ENCODE assay signal across 9 cellular contexts in genomic region chr1:246632584-246633168, GRCh38.
DNase-seq lines count a peak whose midpoint lies in the region; ATAC-seq, FAIRE-seq and TF ChIP-seq lines count a peak whose summit lies in the region.
"Had no signal": no experiment of that assay in that cellular context is flagged by ENCODE, and none has a peak within 500 bp of the region (broad histone marks: within the 10 kb centered on the region; RNA-seq: fewer than 3 reads in every experiment).

No MANE protein-coding gene starts in this region.

- WGBS in lung, 2 donors = 52 to 86% methylated on average over 3 of the region's 3 CpGs

- TF ChIP-seq CTCF in breast epithelium (IDR thresholded peaks at IDR 0.05) (no peak), lung (IDR thresholded peaks at IDR 0.05; ENCODE audit: control extremely low read depth, extremely low read depth) (no peak)

- H3K36me3 ChIP-seq in breast epithelium (no peaks in the 10 kb centered on the region), lung (ENCODE audit: control insufficient read depth in 2 of 2, insufficient read depth in 2 of 2, low read length in 2 of 2) (peaks cover 11 to 14% of the 10 kb centered on the region in 2 donors)

- no peak for FAIRE-seq in urothelium cell line (lab: Jason Lieb, UNC)

- TF ChIP-seq POLR2A in breast epithelium (IDR thresholded peaks at IDR 0.05) = no peak

- DNase-seq in HS-5 (ENCODE audit: low read depth) (peak; percentile 88), breast epithelium (ENCODE audit: low spot score in 2 of 2) (no peak), lung (ENCODE audit: low spot score) (no peak), urothelium cell line (ENCODE audit: low spot score) (peak; percentile 20), NCI-H2171 (lab: John Stamatoyannopoulos, UW) (no peak)
- DNase-seq: activated CD4-positive, CD25-positive, alpha-beta regulatory T cell; NCI-H69 had no signal

- intact Hi-C loops in breast epithelium (cut with DNase I; ENCODE audit: low total_unique reads) = loop anchor here (10.0 kb wide), 1 partner anchor 92 kb away; the partner anchor contains the start of gene SCCPDH

- H3K27me3 ChIP-seq in breast epithelium (no peaks in the 10 kb centered on the region), lung (ENCODE audit: control insufficient read depth, insufficient read depth) (no peaks in the 10 kb centered on the region)

- H3K4me3 ChIP-seq in breast epithelium (no peak overlapping the region), lung (no peak overlapping the region)

- H3K9me3 ChIP-seq in breast epithelium (no peaks in the 10 kb centered on the region), lung (ENCODE audit: control insufficient read depth in 2 of 2, insufficient read depth in 1 of 2, low read length in 1 of 2) (peaks cover 0 to 1% of the 10 kb centered on the region in 2 donors)

- ATAC-seq in lung (ENCODE audit: insufficient read depth, low FRiP score) (peak; percentile 63), HG03442 (IDR thresholded peaks at IDR 0.05; ENCODE audit: unreplicated experiment) (no peak), HG03521 (IDR thresholded peaks at IDR 0.05; ENCODE audit: unreplicated experiment) (no peak)

- no peaks in the 10 kb centered on the region for H3K4me1 ChIP-seq in breast epithelium
- H3K4me1 ChIP-seq in lung (ENCODE audit: control insufficient read depth in 2 of 2, insufficient read depth in 2 of 2, low read length in 2 of 2) = peaks cover 2% of the 10 kb centered on the region in 2 donors

- H3K27ac ChIP-seq in breast epithelium = peak overlapping the region; percentile 34 to 60
- peak overlapping the region in 1 of 2 donors; percentile 74 for H3K27ac ChIP-seq in lung (ENCODE audit: low read depth in 1 of 2, low read length in 1 of 2)

Comparison
In these comparisons a context has a peak if more than half of its experiments do, and no peak if none do; other contexts are left out.
1. DNase-seq: peak in HS-5 (single experiment) and urothelium cell line (single experiment); none in breast epithelium (0 of 2), lung (single experiment) and NCI-H2171 (single experiment).